ENCODE assay signal across 9 cellular contexts in genomic region chr14:99737451-99737951, GRCh38. TPM values are rescaled to one million over a fixed set of nuclear protein-coding genes. Genes with fewer than 3 reads are reported as not detected.
DNase-seq lines count a peak whose midpoint lies in the region; ATAC-seq, FAIRE-seq and TF ChIP-seq lines count a peak whose summit lies in the region.
"Had no signal": no experiment of that assay in that cellular context is flagged by ENCODE, and none has a peak within 500 bp of the region (broad histone marks: within the 10 kb centered on the region; RNA-seq: fewer than 3 reads in every experiment).

No MANE protein-coding gene starts in this region.

- H3K4me3 ChIP-seq in Peyer's patch (peak overlapping the region; percentile 13 to 49 (median 38)), esophagus squamous epithelium (peak overlapping the region; percentile 29 to 67 (median 50)), muscle layer of duodenum (ENCODE audit: low read depth in 1 of 2, low read length in 2 of 2) (peak overlapping the region; percentile 30 to 64)

- no peak for ATAC-seq in GM21576 (IDR thresholded peaks at IDR 0.05; ENCODE audit: unreplicated experiment)
- no peak for ATAC-seq in GM18505 (IDR thresholded peaks at IDR 0.05; ENCODE audit: unreplicated experiment)

- no peak for DNase-seq in Peyer's patch
- no peak for DNase-seq in esophagus squamous epithelium (lab: John Stamatoyannopoulos, UW)
- no peak for DNase-seq in NOMO-1 treated with DMSO at 0.1 percent for 48 hours (lab: John Stamatoyannopoulos, UW; ENCODE audit: unreplicated experiment)
- DNase-seq in COLO668 (lab: John Stamatoyannopoulos, UW; ENCODE audit: unreplicated experiment) = no peak

- H3K27me3 ChIP-seq in Peyer's patch (no peaks in the 10 kb centered on the region), esophagus squamous epithelium (peaks cover 0 to 60% (median 0%) of the 10 kb centered on the region in 4 donors), muscle layer of duodenum (ENCODE audit: low read depth, low read length) (peaks cover 4% of the 10 kb centered on the region)

- no CpG with 5 or more reads among the region's 26 CpGs for WGBS in esophagus squamous epithelium, 2 donors

- TF ChIP-seq POLR2A in Peyer's patch (IDR thresholded peaks at IDR 0.05) (no peak), esophagus squamous epithelium (IDR thresholded peaks at IDR 0.05) (no peak), GM18505 (IDR thresholded peaks at IDR 0.05; ENCODE audit: borderline replicate concordance, extremely low read depth, insufficient read depth, insufficient read length) (no peak)

- intact Hi-C loops in esophagus squamous epithelium (cut with DNase I) = loop anchor here (10.0 kb wide), 1 partner anchor 57 kb away; the partner anchor contains the start of gene EML1

- peak; percentile 71 for FAIRE-seq in A204.1 (lab: Jason Lieb, UNC)
- FAIRE-seq: colon had no signal

- H3K36me3 ChIP-seq in Peyer's patch (no peaks in the 10 kb centered on the region), esophagus squamous epithelium (no peaks in the 10 kb centered on the region), muscle layer of duodenum (ENCODE audit: control insufficient read depth in 1 of 2, insufficient read depth in 2 of 2, low read length in 2 of 2) (no peaks in the 10 kb centered on the region)

- peaks cover 0 to 19% (median 0%) of the 10 kb centered on the region in 4 donors for H3K4me1 ChIP-seq in Peyer's patch
- peaks cover 0 to 70% (median 14%) of the 10 kb centered on the region in 3 donors for H3K4me1 ChIP-seq in esophagus squamous epithelium
- peaks cover 0 to 34% of the 10 kb centered on the region in 2 donors for H3K4me1 ChIP-seq in muscle layer of duodenum (ENCODE audit: control insufficient read depth in 1 of 2, insufficient read depth in 2 of 2, low read length in 2 of 2)

- H3K27ac ChIP-seq in Peyer's patch (peak overlapping the region in 3 of 4 donors; percentile 52 to 72 (median 55)), esophagus squamous epithelium (peak overlapping the region; percentile 39 to 82 (median 78)), muscle layer of duodenum (ENCODE audit: low read length) (no peak overlapping the region)

- TF ChIP-seq CTCF in Peyer's patch (IDR thresholded peaks at IDR 0.05) (no peak), esophagus squamous epithelium (IDR thresholded peaks at IDR 0.05) (no peak)

- H3K9me3 ChIP-seq in Peyer's patch (no peaks in the 10 kb centered on the region), esophagus squamous epithelium (no peaks in the 10 kb centered on the region), muscle layer of duodenum (ENCODE audit: control insufficient read depth in 1 of 2, low read length in 2 of 2) (no peaks in the 10 kb centered on the region)

RNA-seq across cellular contexts. Expression of gene CYP46A1, which starts 53.4 kb away (rescaled TPM):
- total RNA-seq in Peyer's patch (1 to 10 TPM in 1 of 4 donors, under 1 TPM in 1, not detected in 2; 0.13 to 2.5 TPM), esophagus squamous epithelium (1 to 10 TPM in 1 of 4 donors, under 1 TPM in 1, not detected in 2; 0.04 to 1.1 TPM)

RNA-seq across cellular contexts. Expression of gene EML1, which starts 55.7 kb away (rescaled TPM):
- total RNA-seq in Peyer's patch = 10 to 100 TPM; 12.3 to 32.2 (median 18.9) TPM
- 10 to 100 TPM in 2 of 4 donors, 1 to 10 TPM in 2; 3.0 to 22.9 (median 9.4) TPM for total RNA-seq in esophagus squamous epithelium
